24 cellular contexts compared by ENCODE assay signal in the genomic region with DNA sequence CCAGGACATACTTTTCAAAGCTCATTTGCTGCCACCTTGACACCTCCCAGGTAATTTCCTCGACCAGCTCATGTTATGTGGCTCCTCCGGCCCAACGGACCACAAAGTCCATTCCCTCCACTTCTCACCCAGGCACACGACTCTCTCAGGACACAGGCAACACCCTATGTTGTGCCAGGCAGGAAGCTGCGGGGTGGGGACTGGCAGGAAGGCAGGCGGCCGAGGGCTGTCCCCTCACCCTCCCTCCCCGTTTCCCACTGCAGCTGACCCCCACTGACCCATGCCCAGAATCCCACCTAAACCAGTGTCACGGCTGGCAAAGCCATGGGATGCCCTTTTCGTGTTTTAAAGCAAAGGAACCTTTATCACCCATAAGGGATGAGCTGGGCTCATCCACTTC.
"Had no signal": no experiment of that assay in that cellular context is flagged by ENCODE, and none has a peak within 500 bp of the region (broad histone marks: within the 10 kb centered on the region; RNA-seq: fewer than 3 reads in every experiment).

No MANE protein-coding gene starts in this region.

- H3K27me3 Mint-ChIP-seq: type B pancreatic cell had no signal

- H3K4me3 ChIP-seq: coronary artery, gastrocnemius medialis, heart left ventricle, hepatocyte, left ventricle myocardium inferior, lower lobe of right lung, mucosa of descending colon, psoas muscle, sigmoid colon, stomach, thyroid gland had no signal

- H3K79me2 ChIP-seq: hepatocyte had no signal

- H3K27ac ChIP-seq: coronary artery, gastrocnemius medialis, heart left ventricle, hepatocyte, left ventricle myocardium inferior, lower lobe of right lung, psoas muscle, sigmoid colon, stomach had no signal

- H3K27ac Mint-ChIP-seq: effector memory CD8-positive, alpha-beta T cell; mesothelial cell of epicardium; naive B cell; natural killer cell treated with Interleukin-12 subunit alpha and Interleukin-12 subunit beta and Interleukin-15 and Interleukin-18, amount 100 ng/mL, for 72 hours; stimulated activated effector memory CD8-positive, alpha-beta T cell treated with anti-CD3 and anti-CD28 coated beads, Interleukin-12 subunit alpha, Interleukin-12 subunit beta, amount 100 ng/mL, for 72 hours; type B pancreatic cell had no signal

- ATAC-seq: effector memory CD8-positive, alpha-beta T cell; gastrocnemius medialis; mucosa of descending colon; natural killer cell treated with Interleukin-12 subunit alpha and Interleukin-12 subunit beta and Interleukin-15 and Interleukin-18, amount 100 ng/mL, for 72 hours; psoas muscle; stimulated activated effector memory CD8-positive, alpha-beta T cell treated with anti-CD3 and anti-CD28 coated beads, Interleukin-12 subunit alpha, Interleukin-12 subunit beta, amount 100 ng/mL, for 72 hours had no signal

- H3K9me3 Mint-ChIP-seq: effector memory CD8-positive, alpha-beta T cell; mesothelial cell of epicardium; naive B cell; natural killer cell treated with Interleukin-12 subunit alpha and Interleukin-12 subunit beta and Interleukin-15 and Interleukin-18, amount 100 ng/mL, for 72 hours; neural crest cell; stimulated activated effector memory CD8-positive, alpha-beta T cell treated with anti-CD3 and anti-CD28 coated beads, Interleukin-12 subunit alpha, Interleukin-12 subunit beta, amount 100 ng/mL, for 72 hours; type B pancreatic cell had no signal

- H3K9me3 ChIP-seq: gastrocnemius medialis, heart left ventricle, left ventricle myocardium inferior, lower lobe of right lung, mucosa of descending colon, psoas muscle, sigmoid colon, stomach, thyroid gland had no signal

- DNase-seq: effector memory CD8-positive, alpha-beta T cell; foreskin fibroblast; gastrocnemius medialis; left ventricle myocardium inferior; mucosa of descending colon; naive B cell; sigmoid colon; stimulated activated CD4-positive, alpha-beta T cell treated with anti-CD3 and anti-CD28 coated beads, Interleukin-2, amount 100 ng/mL, for 24 hours; stimulated activated CD4-positive, alpha-beta T cell treated with anti-CD3 and anti-CD28 coated beads, Interleukin-4, amount 100 ng/mL, for 24 hours; stimulated activated naive CD4-positive, alpha-beta T cell treated with Interleukin-2 at 50 U/mL for 16 hours; stomach had no signal

- H3K4me1 ChIP-seq: gastrocnemius medialis, heart left ventricle, left ventricle myocardium inferior, lower lobe of right lung, psoas muscle, sigmoid colon, stomach, thyroid gland had no signal

- H3K4me2 ChIP-seq: hepatocyte had no signal

- H3K27me3 ChIP-seq: heart left ventricle, hepatocyte, sigmoid colon, stomach, thyroid gland had no signal

- H3K4me1 Mint-ChIP-seq: mesothelial cell of epicardium; naive B cell; stimulated activated effector memory CD8-positive, alpha-beta T cell treated with anti-CD3 and anti-CD28 coated beads, Interleukin-12 subunit alpha, Interleukin-12 subunit beta, amount 100 ng/mL, for 72 hours had no signal

- H3K36me3 Mint-ChIP-seq: mesothelial cell of epicardium; naive B cell; natural killer cell treated with Interleukin-12 subunit alpha and Interleukin-12 subunit beta and Interleukin-15 and Interleukin-18, amount 100 ng/mL, for 72 hours; stimulated activated effector memory CD8-positive, alpha-beta T cell treated with anti-CD3 and anti-CD28 coated beads, Interleukin-12 subunit alpha, Interleukin-12 subunit beta, amount 100 ng/mL, for 72 hours had no signal

- H2AFZ ChIP-seq: hepatocyte had no signal

- FAIRE-seq: endometrium, kidney had no signal

- H3K36me3 ChIP-seq: gastrocnemius medialis, heart left ventricle, left ventricle myocardium inferior, lower lobe of right lung, sigmoid colon, stomach, thyroid gland had no signal

- H3K4me3 Mint-ChIP-seq: effector memory CD8-positive, alpha-beta T cell; mesothelial cell of epicardium; natural killer cell treated with Interleukin-12 subunit alpha and Interleukin-12 subunit beta and Interleukin-15 and Interleukin-18, amount 100 ng/mL, for 72 hours; neural crest cell; stimulated activated effector memory CD8-positive, alpha-beta T cell treated with anti-CD3 and anti-CD28 coated beads, Interleukin-12 subunit alpha, Interleukin-12 subunit beta, amount 100 ng/mL, for 72 hours; type B pancreatic cell had no signal
